ENCODE assay signal across 8 cellular contexts in genomic region chr11:48307760-48308386, GRCh38. TPM values are rescaled to one million over a fixed set of nuclear protein-coding genes. Genes with fewer than 3 reads are reported as not detected.
DNase-seq lines count a peak whose midpoint lies in the region; ATAC-seq and TF ChIP-seq lines count a peak whose summit lies in the region.

No MANE protein-coding gene starts in this region.

- no peaks in the 10 kb centered on the region for H3K27me3 ChIP-seq in CD8-positive, alpha-beta memory T cell (ENCODE audit: insufficient read depth, low read length, poor library complexity, severe bottlenecking)
- H3K27me3 ChIP-seq in OCI-LY3 (ENCODE audit: low read depth, low read length) = no peaks in the 10 kb centered on the region
- H3K27me3 ChIP-seq in upper lobe of left lung = no peaks in the 10 kb centered on the region

- peaks cover 2 to 15% of the 10 kb centered on the region in 2 donors for H3K27me3 Mint-ChIP-seq in CD8-positive, alpha-beta memory T cell
- peaks cover 9% of the 10 kb centered on the region for H3K27me3 Mint-ChIP-seq in activated T-cell treated with anti-CD3 and anti-CD28 coated beads, Interleukin-2, amount 50 U/mL, for 4 hours (ENCODE audit: low read depth)

- no peak overlapping the region for H3K4me3 Mint-ChIP-seq in CD8-positive, alpha-beta memory T cell
- H3K4me3 Mint-ChIP-seq in activated T-cell treated with anti-CD3 and anti-CD28 coated beads, Interleukin-2, amount 50 U/mL, for 4 hours = no peak overlapping the region

- TF ChIP-seq POLR2A in upper lobe of left lung (IDR thresholded peaks at IDR 0.05) = no peak

- POLR2A ChIA-PET in CD8-positive, alpha-beta memory T cell (lab: Charles Lee) = no interaction called here

- peak; percentile 35 to 70 (median 47) for DNase-seq in CD8-positive, alpha-beta memory T cell
- DNase-seq in activated T-cell treated with anti-CD3 and anti-CD28 coated beads, Interleukin-2, amount 50 U/mL, for 4 hours = peak; percentile 37
- DNase-seq in fibroblast of villous mesenchyme (ENCODE audit: low read depth) = peak; percentile 34
- DNase-seq in occipital lobe (lab: John Stamatoyannopoulos, UW) = peak; percentile 0
- peak in 1 of 2 donors; percentile 31 for DNase-seq in upper lobe of left lung

- peak; percentile 97 for TF ChIP-seq CTCF in OCI-LY3 (IDR thresholded peaks at IDR 0.05; ENCODE audit: low read depth, low read length)
- peak; percentile 81 for TF ChIP-seq CTCF in fibroblast of villous mesenchyme (IDR thresholded peaks at IDR 0.05; ENCODE audit: insufficient read depth, low read depth, low read length)
- peak; percentile 46 to 80 (median 67) for TF ChIP-seq CTCF in upper lobe of left lung (IDR thresholded peaks at IDR 0.05)

- peaks cover 1 to 7% (median 5%) of the 10 kb centered on the region in 3 donors for H3K4me1 Mint-ChIP-seq in CD8-positive, alpha-beta memory T cell
- H3K4me1 Mint-ChIP-seq in activated T-cell treated with anti-CD3 and anti-CD28 coated beads, Interleukin-2, amount 50 U/mL, for 4 hours (ENCODE audit: low read depth) = peaks cover 4% of the 10 kb centered on the region

- no peaks in the 10 kb centered on the region for H3K4me1 ChIP-seq in CD8-positive, alpha-beta memory T cell (ENCODE audit: insufficient read depth, low read length)
- H3K4me1 ChIP-seq in OCI-LY3 (ENCODE audit: low read length) (peaks cover 4% of the 10 kb centered on the region), upper lobe of left lung (peaks cover 0 to 4% (median 0%) of the 10 kb centered on the region in 4 donors)

- H3K27ac Mint-ChIP-seq in CD8-positive, alpha-beta memory T cell = no peak overlapping the region

- H3K79me2 ChIP-seq in OCI-LY3 (ENCODE audit: low read length) = no peaks in the 10 kb centered on the region

- H3K9ac ChIP-seq in OCI-LY3 (ENCODE audit: low read length) = 0 out of 2 replicates have a peak overlapping the region, but pooled peaks have one; percentile 11

- H3K36me3 Mint-ChIP-seq in CD8-positive, alpha-beta memory T cell = no peaks in the 10 kb centered on the region
- H3K36me3 Mint-ChIP-seq in activated T-cell treated with anti-CD3 and anti-CD28 coated beads, Interleukin-2, amount 50 U/mL, for 4 hours (ENCODE audit: insufficient read depth) = no peaks in the 10 kb centered on the region

- ATAC-seq in GM19372 (IDR thresholded peaks at IDR 0.05; ENCODE audit: low read depth, unreplicated experiment) (peak; percentile 71), HG03520 (IDR thresholded peaks at IDR 0.05; ENCODE audit: unreplicated experiment) (peak; percentile 95), upper lobe of left lung (ENCODE audit: low FRiP score in 2 of 2) (peak in 1 of 2 donors; percentile 73)
- ATAC-seq in activated T-cell treated with anti-CD3 and anti-CD28 coated beads, Interleukin-2, amount 50 U/mL, for 4 hours = peak in 1 of 2 donors; percentile 53

- H3K9me3 Mint-ChIP-seq in CD8-positive, alpha-beta memory T cell = peaks cover 0 to 5% (median 0%) of the 10 kb centered on the region in 5 donors
- H3K9me3 Mint-ChIP-seq in activated T-cell treated with anti-CD3 and anti-CD28 coated beads, Interleukin-2, amount 50 U/mL, for 4 hours = no peaks in the 10 kb centered on the region

- 22 to 23% methylated on average over 5 of the region's 5 CpGs for WGBS in upper lobe of left lung, 2 donors

- H3K4me2 ChIP-seq in OCI-LY3 (ENCODE audit: low read length) = peak overlapping the region; percentile 45

- H3K4me3 ChIP-seq in CD8-positive, alpha-beta memory T cell (ENCODE audit: low read length) = no peak overlapping the region
- H3K4me3 ChIP-seq in OCI-LY3 (ENCODE audit: low read length) (no peak overlapping the region), fibroblast of villous mesenchyme (ENCODE audit: low read depth, low read length) (no peak overlapping the region), upper lobe of left lung (no peak overlapping the region)

- no peaks in the 10 kb centered on the region for H4K20me1 ChIP-seq in OCI-LY3 (ENCODE audit: insufficient read depth, low read length)

- no peak overlapping the region for H3K27ac ChIP-seq in CD8-positive, alpha-beta memory T cell (ENCODE audit: low read depth, low read length)
- H3K27ac ChIP-seq in OCI-LY3 (ENCODE audit: low read length) (no peak overlapping the region), upper lobe of left lung (no peak overlapping the region)

- no peak for TF ChIP-seq EP300 in upper lobe of left lung (IDR thresholded peaks at IDR 0.05)

- CTCF ChIA-PET in CD8-positive, alpha-beta memory T cell (lab: Charles Lee) = interaction anchor here (1.2 to 1.7 kb wide), 4 partner anchors 9 to 135 kb away, joined by 3 to 6 read pairs (median 4); no protein-coding TSS in a partner anchor

- H3K36me3 ChIP-seq in CD8-positive, alpha-beta memory T cell (ENCODE audit: insufficient read depth, low read length) = no peaks in the 10 kb centered on the region
- H3K36me3 ChIP-seq in OCI-LY3 (replicated peaks; ENCODE audit: low read depth, low read length) (no peaks in the 10 kb centered on the region), upper lobe of left lung (no peaks in the 10 kb centered on the region)

- no peaks in the 10 kb centered on the region for H3K9me3 ChIP-seq in CD8-positive, alpha-beta memory T cell (ENCODE audit: low read length)
- H3K9me3 ChIP-seq in OCI-LY3 (ENCODE audit: insufficient read depth, low read length) (0 out of 2 replicates have a peak, but pooled peaks cover 3% of the 10 kb centered on the region), upper lobe of left lung (no peaks in the 10 kb centered on the region)

- peak overlapping the region; percentile 94 for H2AFZ ChIP-seq in OCI-LY3 (ENCODE audit: low read depth, low read length)

RNA-seq across cellular contexts. Expression of gene OR4S1, which starts 1.9 kb away (rescaled TPM):
- not detected for total RNA-seq in CD8-positive, alpha-beta memory T cell
- polyA plus RNA-seq in CD8-positive, alpha-beta memory T cell = not detected
- not detected for total RNA-seq in activated T-cell treated with anti-CD3 and anti-CD28 coated beads, Interleukin-2, amount 50 U/mL, for 4 hours
- total RNA-seq in fibroblast of villous mesenchyme (not detected in 2 replicates), occipital lobe (not detected), upper lobe of left lung (not detected)

RNA-seq across cellular contexts. Expression of gene OR4C3, which starts 16.8 kb away (rescaled TPM):
- total RNA-seq in CD8-positive, alpha-beta memory T cell = not detected
- not detected for polyA plus RNA-seq in CD8-positive, alpha-beta memory T cell
- total RNA-seq in activated T-cell treated with anti-CD3 and anti-CD28 coated beads, Interleukin-2, amount 50 U/mL, for 4 hours = not detected
- total RNA-seq in fibroblast of villous mesenchyme = not detected in 2 replicates
- total RNA-seq in occipital lobe = not detected
- not detected for total RNA-seq in upper lobe of left lung

RNA-seq across cellular contexts. Expression of gene OR4X1, which starts 44.2 kb away (rescaled TPM):
- total RNA-seq in CD8-positive, alpha-beta memory T cell = not detected
- polyA plus RNA-seq in CD8-positive, alpha-beta memory T cell = not detected
- total RNA-seq in activated T-cell treated with anti-CD3 and anti-CD28 coated beads, Interleukin-2, amount 50 U/mL, for 4 hours = not detected
- total RNA-seq in fibroblast of villous mesenchyme (not detected in 2 replicates), occipital lobe (not detected), upper lobe of left lung (not detected)

RNA-seq across cellular contexts. Expression of gene OR4C5, which starts 58.4 kb away (rescaled TPM):
- total RNA-seq in CD8-positive, alpha-beta memory T cell = not detected
- not detected for polyA plus RNA-seq in CD8-positive, alpha-beta memory T cell
- not detected for total RNA-seq in activated T-cell treated with anti-CD3 and anti-CD28 coated beads, Interleukin-2, amount 50 U/mL, for 4 hours
- not detected in 2 replicates for total RNA-seq in fibroblast of villous mesenchyme
- total RNA-seq in occipital lobe = not detected
- total RNA-seq in upper lobe of left lung = not detected
